ENCODE assay signal across 16 cellular contexts in genomic region chr2:100650151-100650550, GRCh38.
"Had no signal": no experiment of that assay in that cellular context is flagged by ENCODE, and none has a peak within 500 bp of the region (broad histone marks: within the 10 kb centered on the region; RNA-seq: fewer than 3 reads in every experiment).

No MANE protein-coding gene starts in this region.

- ATAC-seq: gastroesophageal sphincter; heart right ventricle; right cardiac atrium; stimulated activated naive B cell treated with anti-CD40 and anti-IgM and Interleukin-4, amounts not matched to agents 10 μg/mL and 1 μg/mL and 100 μg/mL, for 72 hours had no signal

- H3K27ac ChIP-seq: adrenal gland, cardiac muscle cell, gastroesophageal sphincter, heart right ventricle, skin epidermis, transverse colon, VCaP had no signal

- H3K4me1 ChIP-seq: adrenal gland, gastroesophageal sphincter, heart right ventricle, transverse colon had no signal

- H3K4me3 ChIP-seq: adrenal gland, cardiac muscle cell, gastroesophageal sphincter, heart right ventricle, skin epidermis, transverse colon had no signal

- H3K4me3 Mint-ChIP-seq: nephron progenitor cell; stimulated activated naive B cell treated with anti-CD40 and anti-IgM and Interleukin-4, amounts not matched to agents 10 μg/mL and 1 μg/mL and 100 μg/mL, for 72 hours had no signal

- H3K36me3 ChIP-seq: adrenal gland, cardiac muscle cell, gastroesophageal sphincter, heart right ventricle, transverse colon had no signal

- H3K9me3 ChIP-seq: adrenal gland, transverse colon had no signal

- H3K27ac Mint-ChIP-seq: nephron progenitor cell; stimulated activated naive B cell treated with anti-CD40 and anti-IgM and Interleukin-4, amounts not matched to agents 10 μg/mL and 1 μg/mL and 100 μg/mL, for 72 hours had no signal

- H3K27me3 ChIP-seq: adrenal gland, cardiac muscle cell, gastroesophageal sphincter, heart right ventricle, transverse colon had no signal

- DNase-seq: activated effector memory CD4-positive, alpha-beta T cell treated with Interleukin-2 at 50 U/mL for 16 hours; adrenal gland; heart right ventricle; mesendoderm; nephron progenitor cell; occipital lobe; right cardiac atrium; stimulated activated CD4-positive, alpha-beta T cell treated with anti-CD3 and anti-CD28 coated beads, Interleukin-15, amount 100 ng/mL, for 24 hours; stimulated activated CD4-positive, alpha-beta T cell treated with anti-CD3 and anti-CD28 coated beads, Interleukin-4, amount 100 ng/mL, for 1 hour; stimulated activated naive B cell treated with anti-CD40 and anti-IgM and Interleukin-4, amounts not matched to agents 10 μg/mL and 1 μg/mL and 100 μg/mL, for 72 hours; substantia nigra; transverse colon had no signal

- H3K4me1 Mint-ChIP-seq: stimulated activated naive B cell treated with anti-CD40 and anti-IgM and Interleukin-4, amounts not matched to agents 10 μg/mL and 1 μg/mL and 100 μg/mL, for 72 hours had no signal
